Comparison of ENCODE assay signal across 23 cellular contexts in genomic region chr20:1309439-1309847, GRCh38. TPM values are rescaled to one million over a fixed set of nuclear protein-coding genes. Genes with fewer than 3 reads are reported as not detected.
DNase-seq lines count a peak whose midpoint lies in the region; ATAC-seq and TF ChIP-seq lines count a peak whose summit lies in the region.
"Had no signal": no experiment of that assay in that cellular context is flagged by ENCODE, and none has a peak within 500 bp of the region (broad histone marks: within the 10 kb centered on the region; RNA-seq: fewer than 3 reads in every experiment).

No MANE protein-coding gene starts in this region.

- peaks cover 0 to 21% (median 0%) of the 10 kb centered on the region in 6 donors for H3K36me3 ChIP-seq in spleen
- H3K36me3 ChIP-seq: adrenal gland had no signal

- peaks cover 6% of the 10 kb centered on the region for H3K36me3 Mint-ChIP-seq in activated naive CD4-positive, alpha-beta T cell treated with anti-CD3 and anti-CD28 coated beads for 36 hours (ENCODE audit: low read depth)
- peaks cover 0 to 4% of the 10 kb centered on the region in 2 donors for H3K36me3 Mint-ChIP-seq in activated naive CD4-positive, alpha-beta T cell treated with anti-CD3 and anti-CD28 coated beads, Interleukin-2, amount 50 U/mL, for 72 hours

- H3K27me3 ChIP-seq in spleen (replicated peaks in 1 of 7) = no peaks in the 10 kb centered on the region
- H3K27me3 ChIP-seq in right cardiac atrium (ENCODE audit: control insufficient read depth, insufficient read depth) = no peaks in the 10 kb centered on the region
- H3K27me3 ChIP-seq: adrenal gland had no signal

- no peak for ATAC-seq in activated naive CD4-positive, alpha-beta T cell treated with anti-CD3 and anti-CD28 coated beads, Interleukin-2, amount 50 U/mL, for 72 hours
- no peak for ATAC-seq in right cardiac atrium
- ATAC-seq: HepG2; stimulated activated effector memory CD8-positive, alpha-beta T cell treated with anti-CD3 and anti-CD28 coated beads, Interleukin-12 subunit alpha, Interleukin-12 subunit beta, amount 100 ng/mL, for 72 hours had no signal

- H3K4me1 ChIP-seq in spleen (peaks cover 6 to 14% (median 10%) of the 10 kb centered on the region in 6 donors), right cardiac atrium (ENCODE audit: control insufficient read depth, insufficient read depth, low read length) (peaks cover 3% of the 10 kb centered on the region)

- H3K9me3 ChIP-seq in spleen = no peaks in the 10 kb centered on the region
- H3K9me3 ChIP-seq in right cardiac atrium (ENCODE audit: control insufficient read depth, low read length) = no peaks in the 10 kb centered on the region
- H3K9me3 ChIP-seq: A549, adrenal gland had no signal

- WGBS in spleen, 5 donors = 86 to 95% (median 92%) methylated on average over 12 of the region's 12 CpGs
- WGBS in right cardiac atrium = 85% methylated on average over 12 of the region's 12 CpGs

- peak overlapping the region; percentile 24 for H3K27ac Mint-ChIP-seq in activated naive CD4-positive, alpha-beta T cell treated with anti-CD3 and anti-CD28 coated beads for 36 hours
- H3K27ac Mint-ChIP-seq in activated naive CD4-positive, alpha-beta T cell treated with anti-CD3 and anti-CD28 coated beads, Interleukin-2, amount 50 U/mL, for 72 hours = no peak overlapping the region
- H3K27ac Mint-ChIP-seq: B cell; stimulated activated effector memory CD8-positive, alpha-beta T cell treated with anti-CD3 and anti-CD28 coated beads, Interleukin-12 subunit alpha, Interleukin-12 subunit beta, amount 100 ng/mL, for 72 hours had no signal

- H3K4me3 ChIP-seq in spleen = no peak overlapping the region
- no peak overlapping the region for H3K4me3 ChIP-seq in right cardiac atrium (ENCODE audit: low read length)
- H3K4me3 ChIP-seq: A549, adrenal gland, PC-9, smooth muscle cell had no signal

- CTCF ChIA-PET in activated naive CD4-positive, alpha-beta T cell treated with anti-CD3 and anti-CD28 coated beads for 36 hours (lab: Charles Lee) = interaction anchor here (0.9 to 1.0 kb wide), 2 partner anchors 8 to 90 kb away, joined by 3 to 5 read pairs; no protein-coding TSS in a partner anchor

- H3K27me3 Mint-ChIP-seq in activated naive CD4-positive, alpha-beta T cell treated with anti-CD3 and anti-CD28 coated beads for 36 hours (ENCODE audit: low read depth) = no peaks in the 10 kb centered on the region
- H3K27me3 Mint-ChIP-seq: B cell, T-cell had no signal

- H3K4me1 Mint-ChIP-seq in activated naive CD4-positive, alpha-beta T cell treated with anti-CD3 and anti-CD28 coated beads for 36 hours (ENCODE audit: low read depth) = no peaks in the 10 kb centered on the region
- H3K4me1 Mint-ChIP-seq: B cell; stimulated activated effector memory CD8-positive, alpha-beta T cell treated with anti-CD3 and anti-CD28 coated beads, Interleukin-12 subunit alpha, Interleukin-12 subunit beta, amount 100 ng/mL, for 72 hours had no signal

- intact Hi-C loops in activated naive CD4-positive, alpha-beta T cell treated with anti-CD3 and anti-CD28 coated beads for 36 hours (cut with micrococcal nuclease) = no loop called here
- intact Hi-C loops in spleen (cut with DNase I; ENCODE audit: low total_unique reads) (no loop called here), right cardiac atrium (cut with DNase I) (no loop called here)

- TF ChIP-seq POLR2A in spleen (IDR thresholded peaks at IDR 0.05) = no peak

- H3K27ac ChIP-seq in angular gyrus (ENCODE audit: low read depth, low read length) (peak overlapping the region; percentile 63), spleen (no peak overlapping the region), right cardiac atrium (ENCODE audit: low read length) (no peak overlapping the region)
- H3K27ac ChIP-seq: A549, adrenal gland, HL-60, PC-9 had no signal

- H3K4me3 Mint-ChIP-seq in activated naive CD4-positive, alpha-beta T cell treated with anti-CD3 and anti-CD28 coated beads for 36 hours = no peak overlapping the region
- H3K4me3 Mint-ChIP-seq: B cell; stimulated activated effector memory CD8-positive, alpha-beta T cell treated with anti-CD3 and anti-CD28 coated beads, Interleukin-12 subunit alpha, Interleukin-12 subunit beta, amount 100 ng/mL, for 72 hours; T-cell had no signal

- no peaks in the 10 kb centered on the region for H3K9me3 Mint-ChIP-seq in activated naive CD4-positive, alpha-beta T cell treated with anti-CD3 and anti-CD28 coated beads for 36 hours
- no peaks in the 10 kb centered on the region for H3K9me3 Mint-ChIP-seq in activated naive CD4-positive, alpha-beta T cell treated with anti-CD3 and anti-CD28 coated beads, Interleukin-2, amount 50 U/mL, for 72 hours
- H3K9me3 Mint-ChIP-seq: stimulated activated effector memory CD8-positive, alpha-beta T cell treated with anti-CD3 and anti-CD28 coated beads, Interleukin-12 subunit alpha, Interleukin-12 subunit beta, amount 100 ng/mL, for 72 hours; T-cell had no signal

- DNase-seq in activated naive CD4-positive, alpha-beta T cell treated with anti-CD3 and anti-CD28 coated beads for 36 hours = no peak
- DNase-seq in activated naive CD4-positive, alpha-beta T cell treated with anti-CD3 and anti-CD28 coated beads, Interleukin-2, amount 50 U/mL, for 72 hours (ENCODE audit: low spot score in 2 of 2) = no peak
- peak; percentile 58 for DNase-seq in iPS-NIHi11 (ENCODE audit: low spot score)
- DNase-seq in spleen = peak; percentile 63
- DNase-seq in effector CD4-positive, alpha-beta T cell = no peak
- no peak for DNase-seq in right cardiac atrium
- DNase-seq in T-helper 2 cell = no peak
- DNase-seq: activated CD4-positive, CD25-positive, alpha-beta regulatory T cell treated with anti-CD3 and anti-CD28 coated beads, Interleukin-2, amount 50 U/mL, for 72 hours; activated gamma-delta T cell; adrenal gland; kidney glomerular epithelial cell; NCI-H2081 treated with DMSO at 0.1 percent for 48 hours; PC-9; retina; Right ventricle myocardium superior; T-cell had no signal

- no peak for TF ChIP-seq CTCF in spleen (IDR thresholded peaks at IDR 0.05 in 8 of 11, conservative IDR thresholded peaks at IDR 0.05 in 3 of 11)

RNA-seq across cellular contexts. Expression of gene SDCBP2, which starts 19.5 kb away (rescaled TPM):
- total RNA-seq in activated naive CD4-positive, alpha-beta T cell treated with anti-CD3 and anti-CD28 coated beads for 36 hours = 1 to 10 TPM; 5.5 to 5.8 TPM
- total RNA-seq in activated naive CD4-positive, alpha-beta T cell treated with anti-CD3 and anti-CD28 coated beads, Interleukin-2, amount 50 U/mL, for 72 hours = 10 to 100 TPM in 1 of 2 donors, 1 to 10 TPM in 1; 4.9 to 18.5 TPM
- 1 to 10 TPM; 2.1 to 7.1 (median 3.5) TPM for total RNA-seq in spleen
- 1 to 10 TPM; 2.0 to 3.7 (median 3.0) TPM for polyA plus RNA-seq in spleen
- 1 to 10 TPM; 1.9 to 2.2 (median 2.2) TPM for total RNA-seq in right cardiac atrium
- polyA plus RNA-seq in right cardiac atrium = 2.0 TPM

RNA-seq across cellular contexts. Expression of gene SNPH, which starts 43.3 kb away (rescaled TPM):
- 1 to 10 TPM; 6.7 to 7.3 TPM for total RNA-seq in activated naive CD4-positive, alpha-beta T cell treated with anti-CD3 and anti-CD28 coated beads for 36 hours
- total RNA-seq in activated naive CD4-positive, alpha-beta T cell treated with anti-CD3 and anti-CD28 coated beads, Interleukin-2, amount 50 U/mL, for 72 hours = 1 to 10 TPM; 3.2 to 4.8 TPM
- 1 to 10 TPM; 2.0 to 3.5 (median 2.3) TPM for total RNA-seq in spleen
- polyA plus RNA-seq in spleen = 1 to 10 TPM in 1 of 3 donors, under 1 TPM in 2; 0.58 to 1.8 (median 0.80) TPM
- 1 to 10 TPM; 4.8 to 6.8 (median 5.7) TPM for total RNA-seq in right cardiac atrium
- 5.2 TPM for polyA plus RNA-seq in right cardiac atrium
- polyA plus RNA-seq: HepG2 had no signal

Comparison
In these comparisons a context has a peak if more than half of its experiments do, and no peak if none do; other contexts are left out.
1. DNase-seq: peak in iPS-NIHi11 (single experiment) and spleen (single experiment); none in activated naive CD4-positive, alpha-beta T cell treated with anti-CD3 and anti-CD28 coated beads for 36 hours (single experiment), activated naive CD4-positive, alpha-beta T cell treated with anti-CD3 and anti-CD28 coated beads, Interleukin-2, amount 50 U/mL, for 72 hours (0 of 2), effector CD4-positive, alpha-beta T cell (single experiment), right cardiac atrium (0 of 3) and T-helper 2 cell (0 of 5).